8 cellular contexts compared by ENCODE assay signal in genomic region chr1:205505791-205506190, GRCh38. TPM values are rescaled to one million over a fixed set of nuclear protein-coding genes. Genes with fewer than 3 reads are reported as not detected.
DNase-seq lines count a peak whose midpoint lies in the region; ATAC-seq and TF ChIP-seq lines count a peak whose summit lies in the region.

No MANE protein-coding gene starts in this region.

- peak; percentile 68 for ATAC-seq in RWPE2 (ENCODE audit: low read depth)
- peak; percentile 64 to 84 (median 70) for ATAC-seq in heart left ventricle

- TF ChIP-seq CTCF in CD14-positive monocyte (IDR thresholded peaks at IDR 0.05), result no peak
- TF ChIP-seq CTCF in RWPE2 (IDR thresholded peaks at IDR 0.05; ENCODE audit: poor library complexity, severe bottlenecking), result no peak
- TF ChIP-seq CTCF in heart left ventricle (IDR thresholded peaks at IDR 0.05), result no peak
- TF ChIP-seq CTCF in osteoblast (IDR thresholded peaks at IDR 0.05; ENCODE audit: extremely low read depth, low read depth, low read length), result no peak
- no peak for TF ChIP-seq CTCF in brain microvascular endothelial cell (IDR thresholded peaks at IDR 0.05; ENCODE audit: low read depth, low read length, missing control alignments)

- H4K20me1 ChIP-seq in osteoblast (ENCODE audit: insufficient read depth, low read length), result no peaks in the 10 kb centered on the region

- intact Hi-C loops in CD14-positive monocyte (cut with micrococcal nuclease), result no loop called here
- intact Hi-C loops in heart left ventricle (cut with DNase I), result no loop called here

- 31 to 46% (median 37%) methylated on average over 13 to 15 of the region's 15 CpGs for WGBS in heart left ventricle, 4 donors

- peaks cover 5 to 7% (median 6%) of the 10 kb centered on the region in 3 donors for H3K27me3 Mint-ChIP-seq in CD14-positive monocyte (ENCODE audit: low read depth in 3 of 3)

- H3K27me3 ChIP-seq in RWPE2 (ENCODE audit: insufficient read depth, poor library complexity, severe bottlenecking) (no peaks in the 10 kb centered on the region), heart left ventricle (no peaks in the 10 kb centered on the region), osteoblast (ENCODE audit: insufficient read depth, low read length) (peaks cover 32% of the 10 kb centered on the region), brain microvascular endothelial cell (replicated peaks) (peaks cover 16% of the 10 kb centered on the region)

- peak in 1 of 2 donors; percentile 21 for TF ChIP-seq POLR2A in heart left ventricle (IDR thresholded peaks at IDR 0.05)

- no peaks in the 10 kb centered on the region for H3K36me3 Mint-ChIP-seq in CD14-positive monocyte

- H3K4me3 Mint-ChIP-seq in CD14-positive monocyte, result peak overlapping the region; percentile 79 to 86

- H3K9me3 Mint-ChIP-seq in CD14-positive monocyte, result no peaks in the 10 kb centered on the region

- no peak overlapping the region for H2AFZ ChIP-seq in osteoblast (ENCODE audit: low read length)

- H3K36me3 ChIP-seq in RWPE2 (ENCODE audit: low read depth) (no peaks in the 10 kb centered on the region; the same call in 1 of the 2 replicates), heart left ventricle (no peaks in the 10 kb centered on the region), osteoblast (ENCODE audit: insufficient read depth, low read length) (no peaks in the 10 kb centered on the region), brain microvascular endothelial cell (replicated peaks) (no peaks in the 10 kb centered on the region)

- H3K4me1 ChIP-seq in RWPE2 (ENCODE audit: insufficient read depth, poor library complexity, severe bottlenecking) (no peaks in the 10 kb centered on the region), heart left ventricle (peaks cover 0 to 56% (median 30%) of the 10 kb centered on the region in 12 donors), osteoblast (ENCODE audit: insufficient read depth, low read length) (peaks cover 4% of the 10 kb centered on the region)

- H3K4me3 ChIP-seq in RWPE2 (ENCODE audit: severe bottlenecking) (peak overlapping the region; percentile 79), heart left ventricle (peak overlapping the region; percentile 55 to 82 (median 72)), osteoblast (ENCODE audit: insufficient read depth, low read length) (no peak overlapping the region), brain microvascular endothelial cell (ENCODE audit: low read depth, low read length) (no peak overlapping the region)

- H3K27ac ChIP-seq in RWPE2 (ENCODE audit: poor library complexity, severe bottlenecking), result peak overlapping the region; percentile 41
- H3K27ac ChIP-seq in heart left ventricle, result peak overlapping the region; percentile 68 to 94 (median 88)
- no peak overlapping the region for H3K27ac ChIP-seq in osteoblast (ENCODE audit: low read depth, low read length)
- H3K27ac ChIP-seq in brain microvascular endothelial cell, result no peak overlapping the region

- H3K9me3 ChIP-seq in RWPE2 (ENCODE audit: severe bottlenecking), result no peaks in the 10 kb centered on the region
- no peaks in the 10 kb centered on the region for H3K9me3 ChIP-seq in heart left ventricle
- no peaks in the 10 kb centered on the region for H3K9me3 ChIP-seq in osteoblast (ENCODE audit: low read depth, low read length)

- peaks cover 22% of the 10 kb centered on the region for H3K4me1 Mint-ChIP-seq in CD14-positive monocyte

- in situ Hi-C loops in G401 (cut with HindIII; ENCODE audit: low sequenced_read_pairs), result no loop called here
- in situ Hi-C loops in brain microvascular endothelial cell (cut with HindIII; ENCODE audit: low pct_ligation_motif_present, low sequenced_read_pairs), result no loop called here

- no peak overlapping the region for H3K4me2 ChIP-seq in osteoblast (ENCODE audit: insufficient read depth, low read length)

- no peak overlapping the region for H3K27ac Mint-ChIP-seq in CD14-positive monocyte

- DNase-seq in CD14-positive monocyte (ENCODE audit: low spot score) (no peak), RWPE2 (ENCODE audit: low spot score) (peak; percentile 85), heart left ventricle (peak; percentile 75 to 92 (median 84)), osteoblast (ENCODE audit: insufficient read length, low spot score, missing footprints) (peak; percentile 80), DMS79 treated with DMSO at 0.1 percent for 48 hours (lab: John Stamatoyannopoulos, UW) (no peak), NCI-H2081 treated with DMSO at 0.1 percent for 48 hours (lab: John Stamatoyannopoulos, UW) (no peak), G401 (ENCODE audit: low spot score) (no peak), brain microvascular endothelial cell (no peak)

- no peaks in the 10 kb centered on the region for H3K79me2 ChIP-seq in osteoblast (ENCODE audit: insufficient read depth, low read length)

RNA-seq across cellular contexts. Expression of gene CDK18, which starts 1.3 kb away (rescaled TPM):
- under 1 TPM; 0.48 to 0.66 TPM for polyA plus RNA-seq in CD14-positive monocyte
- 100 to 1,000 TPM; 106 to 198 (median 141) TPM for total RNA-seq in heart left ventricle
- 100 to 1,000 TPM in 1 of 2 donors, 10 to 100 TPM in 1; 62.5 to 147 TPM for polyA plus RNA-seq in heart left ventricle
- 0.29 and 0.72 TPM in 2 replicates for total RNA-seq in osteoblast
- 4.0 and 6.6 TPM in 2 replicates for total RNA-seq in G401 (2014; rRNA removed; shearing (Covaris generic))

RNA-seq across cellular contexts. Expression of gene BLACAT1, which starts 49.9 kb away (rescaled TPM):
- not detected for polyA plus RNA-seq in CD14-positive monocyte
- under 1 TPM in 1 of 9 donors, not detected in 8; 0.27 TPM for total RNA-seq in heart left ventricle
- polyA plus RNA-seq in heart left ventricle, result not detected
- not detected in 2 replicates for total RNA-seq in osteoblast
- total RNA-seq in G401 (2014; rRNA removed; shearing (Covaris generic)), result 1.7 and 1.8 TPM in 2 replicates

Comparison
In these comparisons a context has a peak if more than half of its experiments do, and no peak if none do; other contexts are left out.
1. DNase-seq: peak in RWPE2 (single experiment), heart left ventricle (5 of 5) and osteoblast (single experiment); none in CD14-positive monocyte (single experiment), DMS79 treated with DMSO at 0.1 percent for 48 hours (single experiment), NCI-H2081 treated with DMSO at 0.1 percent for 48 hours (single experiment), G401 (single experiment) and brain microvascular endothelial cell (single experiment).
2. H3K27ac ChIP-seq: peak in RWPE2 (single experiment) and heart left ventricle (12 of 12); none in osteoblast (single experiment) and brain microvascular endothelial cell (single experiment).
3. H3K4me3 ChIP-seq: peak in RWPE2 (single experiment) and heart left ventricle (12 of 12); none in osteoblast (single experiment) and brain microvascular endothelial cell (single experiment).
4. RNA of gene CDK18, which starts 1.3 kb away (total RNA-seq): 106 to 198 TPM in heart left ventricle; 4.0 to 6.6 TPM in G401 and 0.29 to 0.72 TPM in osteoblast; every median in the first group is over 10 times any median in the second.